In the genomic region with DNA sequence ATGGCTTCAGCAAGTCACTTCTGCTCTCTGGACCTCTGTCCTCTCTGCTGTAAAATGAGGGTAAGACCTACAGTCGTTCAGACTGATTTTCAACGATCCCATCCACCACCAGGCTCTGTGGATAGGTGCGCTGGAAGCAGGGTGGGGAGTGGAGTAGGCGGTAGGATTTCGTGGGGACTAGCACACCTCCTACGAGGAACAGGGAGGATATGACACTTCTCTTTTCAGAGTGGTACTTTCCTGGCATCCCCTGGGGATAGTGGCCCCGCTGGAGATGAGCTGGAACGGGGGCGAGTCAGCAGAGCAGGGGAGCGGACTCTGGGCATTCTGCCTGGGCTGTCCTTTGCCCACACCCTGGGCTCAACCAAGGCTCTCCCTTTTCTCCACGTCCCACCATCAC, we compare ENCODE assay signal across 25 cellular contexts. TPM values are rescaled to one million over a fixed set of nuclear protein-coding genes. Genes with fewer than 3 reads are reported as not detected.
"Had no signal": no experiment of that assay in that cellular context is flagged by ENCODE, and none has a peak within 500 bp of the region (broad histone marks: within the 10 kb centered on the region; RNA-seq: fewer than 3 reads in every experiment).

No MANE protein-coding gene starts in this region.

- H3K4me2 ChIP-seq: smooth muscle cell had no signal

- H3K9me3 ChIP-seq: heart right ventricle, pancreas, stomach, thoracic aorta, transverse colon had no signal

- H3K27ac ChIP-seq: coronary artery, heart right ventricle, pancreas, stomach, thoracic aorta, transverse colon had no signal

- H3K4me3 Mint-ChIP-seq: endodermal cell, natural killer cell had no signal

- DNase-seq: effector CD4-positive, alpha-beta T cell; endodermal cell; erythroblast; foreskin melanocyte; heart right ventricle; hypothalamus; kidney glomerular epithelial cell; mammary epithelial cell; natural killer cell; right cardiac atrium; stimulated activated CD4-positive, alpha-beta T cell treated with anti-CD3 and anti-CD28 coated beads, Interleukin-2, amount 100 ng/mL, for 48 hours; stomach; substantia nigra; transverse colon had no signal

- H3K27me3 Mint-ChIP-seq: progenitor cell of endocrine pancreas had no signal

- ATAC-seq: heart right ventricle, natural killer cell, pancreas, right cardiac atrium had no signal

- H3K27ac Mint-ChIP-seq: endodermal cell, natural killer cell, progenitor cell of endocrine pancreas had no signal

- H3K27me3 ChIP-seq: heart right ventricle, pancreas, stomach, transverse colon had no signal

- H3K36me3 ChIP-seq: pancreas, transverse colon had no signal

- H3K4me3 ChIP-seq: coronary artery, heart right ventricle, pancreas, smooth muscle cell, stomach, thoracic aorta, transverse colon had no signal

- H3K9me3 Mint-ChIP-seq: endodermal cell, natural killer cell, neural crest cell had no signal

- H3K36me3 Mint-ChIP-seq: natural killer cell had no signal

RNA-seq across cellular contexts. Expression of gene REN, which starts 32.0 kb away (rescaled TPM):
- total RNA-seq: chondrocyte, dermis microvascular lymphatic vessel endothelial cell, endodermal cell, endothelial cell of umbilical vein, heart right ventricle, mammary epithelial cell, mucosa of gallbladder, myocyte, natural killer cell, neural crest cell, pancreas, progenitor cell of endocrine pancreas, smooth muscle cell, stomach, thoracic aorta had no signal
- polyA plus RNA-seq: heart right ventricle, smooth muscle cell had no signal
